Comparison of ENCODE assay signal across 15 cellular contexts in genomic region chr2:9230051-9230802, GRCh38. TPM values are rescaled to one million over a fixed set of nuclear protein-coding genes. Genes with fewer than 3 reads are reported as not detected.
DNase-seq lines count a peak whose midpoint lies in the region; ATAC-seq, FAIRE-seq and TF ChIP-seq lines count a peak whose summit lies in the region.
"Had no signal": no experiment of that assay in that cellular context is flagged by ENCODE, and none has a peak within 500 bp of the region (broad histone marks: within the 10 kb centered on the region; RNA-seq: fewer than 3 reads in every experiment).

No MANE protein-coding gene starts in this region.

- POLR2A ChIA-PET in HepG2 (lab: Yijun Ruan, JAX) (interaction anchor here (1.0 kb wide), 1 partner anchor 23 kb away, joined by 3 read pairs; no protein-coding TSS in a partner anchor), H1 (lab: Charles Lee; ENCODE audit: partially characterized antibody) (interaction anchor here (1.1 kb wide), 1 partner anchor 68 kb away, joined by 3 read pairs; no protein-coding TSS in a partner anchor)

- CTCF ChIA-PET in HepG2 (lab: Yijun Ruan, JAX; ENCODE audit: low intra/inter-chr PET ratio, low total read pairs), result no interaction called here
- CTCF ChIA-PET in H1 (lab: Charles Lee; ENCODE audit: partially characterized antibody), result interaction anchor here (1.6 kb wide), 1 partner anchor 57 kb away, joined by 5 read pairs; no protein-coding TSS in a partner anchor

- no peak for ATAC-seq in HepG2
- ATAC-seq in right lobe of liver, result no peak
- ATAC-seq in GM18517 (IDR thresholded peaks at IDR 0.05; ENCODE audit: unreplicated experiment), result no peak
- ATAC-seq: activated CD4-positive, CD25-positive, alpha-beta regulatory T cell treated with anti-CD3 and anti-CD28 coated beads, Interleukin-2, amount 50 U/mL, for 24 hours had no signal

- no peak overlapping the region for H4K91ac ChIP-seq in H1 (replicated peaks; ENCODE audit: insufficient read length, low read length)

- H2BK15ac ChIP-seq in H1 (ENCODE audit: low read length), result no peak overlapping the region

- H3K27me3 ChIP-seq in HepG2 (ENCODE audit: control insufficient read depth in 1 of 2, insufficient read depth in 2 of 2, low read length in 2 of 2) (no peaks in the 10 kb centered on the region), right lobe of liver (no peaks in the 10 kb centered on the region), H1 (replicated peaks in 1 of 4; ENCODE audit: control insufficient read depth in 3 of 4, extremely low read depth in 1 of 4, insufficient read depth in 3 of 4, low read length in 3 of 4) (no peaks in the 10 kb centered on the region), muscle layer of colon (ENCODE audit: control insufficient read depth in 1 of 2, insufficient read depth in 2 of 2, low read length in 2 of 2) (no peaks in the 10 kb centered on the region), MM.1S (replicated peaks; ENCODE audit: insufficient read depth, low read length) (no peaks in the 10 kb centered on the region)
- H3K27me3 ChIP-seq: SJSA1, upper lobe of left lung had no signal

- H3K36me3 ChIP-seq in HepG2 (replicated peaks in 1 of 2; ENCODE audit: control insufficient read depth in 1 of 2, insufficient read depth in 2 of 2, low read length in 2 of 2) (no peaks in the 10 kb centered on the region), right lobe of liver (no peaks in the 10 kb centered on the region), H1 (ENCODE audit: control insufficient read depth in 2 of 4, insufficient read depth in 4 of 4, low read length in 3 of 4) (no peaks in the 10 kb centered on the region), muscle layer of colon (ENCODE audit: insufficient read depth, low read length) (no peaks in the 10 kb centered on the region), MM.1S (replicated peaks; ENCODE audit: insufficient read depth, low read length) (no peaks in the 10 kb centered on the region)
- H3K36me3 ChIP-seq: SJSA1, upper lobe of left lung had no signal

- no peak for TF ChIP-seq RAD21 in HepG2 (CRISPR knock-in tag; IDR thresholded peaks at IDR 0.05)
- TF ChIP-seq RAD21 in H1 (IDR thresholded peaks at IDR 0.05 in 1 of 2, conservative IDR thresholded peaks at IDR 0.05 in 1 of 2; ENCODE audit: low read depth in 2 of 2, low read length in 2 of 2), result no peak

- peak overlapping the region; percentile 54 for H4K8ac ChIP-seq in H1 (ENCODE audit: extremely low read depth, insufficient read depth, low read length)

- no peak overlapping the region for H3K9ac ChIP-seq in HepG2 (ENCODE audit: insufficient read depth, low read depth, low read length)
- no peak overlapping the region for H3K9ac ChIP-seq in H1 (replicated peaks in 1 of 4; ENCODE audit: extremely low read depth in 1 of 4, low read depth in 3 of 4, low read length in 3 of 4)
- H3K9ac ChIP-seq in muscle layer of colon (ENCODE audit: low read length), result no peak overlapping the region
- no peak overlapping the region for H3K9ac ChIP-seq in MM.1S (ENCODE audit: low read length)
- H3K9ac ChIP-seq: KMS-11 had no signal

- H3K4me2 ChIP-seq in HepG2 (ENCODE audit: low read depth, low read length), result no peak overlapping the region
- no peak overlapping the region for H3K4me2 ChIP-seq in H1 (ENCODE audit: insufficient read depth in 1 of 2, low read depth in 2 of 2, low read length in 2 of 2)
- H3K4me2 ChIP-seq in MM.1S (ENCODE audit: low read depth, low read length), result no peak overlapping the region
- H3K4me2 ChIP-seq: KMS-11 had no signal

- H4K20me1 ChIP-seq in HepG2 (ENCODE audit: insufficient read depth, low read length) (no peaks in the 10 kb centered on the region), H1 (replicated peaks in 1 of 2; ENCODE audit: control insufficient read depth in 1 of 2, insufficient read depth in 2 of 2, low read length in 2 of 2) (peaks cover 15 to 23% of the 10 kb centered on the region in 2 experiments), MM.1S (ENCODE audit: insufficient read depth, low read length) (no peaks in the 10 kb centered on the region)

- H2BK120ac ChIP-seq in H1 (replicated peaks; ENCODE audit: low read depth, low read length), result no peak overlapping the region

- H3K14ac ChIP-seq in H1 (ENCODE audit: insufficient read length), result no peak overlapping the region

- no TSS peak for BruUV-seq in HepG2 (replicated peaks; lab: Mats Ljungman, UMichigan)

- H4K5ac ChIP-seq in H1 (ENCODE audit: insufficient read length, low read depth, low read length), result no peak overlapping the region

- no peak for TF ChIP-seq EP300 in HepG2 (IDR thresholded peaks at IDR 0.05; ENCODE audit: low read depth in 2 of 2, low read length in 2 of 2)
- TF ChIP-seq EP300 in HepG2 (CRISPR knock-in tag; IDR thresholded peaks at IDR 0.05; ENCODE audit: borderline replicate concordance), result no peak
- TF ChIP-seq EP300 in H1 (IDR thresholded peaks at IDR 0.05; ENCODE audit: borderline replicate concordance in 1 of 2, low read depth in 2 of 2, low read length in 2 of 2), result no peak

- H3K23ac ChIP-seq in H1 (ENCODE audit: insufficient read length), result no peak overlapping the region

- H2BK20ac ChIP-seq in H1 (ENCODE audit: low read length), result no peak overlapping the region

- in situ Hi-C loops in HepG2 (cut with HindIII; ENCODE audit: extremely low pct_ligation_motif_present, low pct_unique_long_range_greater_than_20kb), result no loop called here

- H2AFZ ChIP-seq in HepG2 (ENCODE audit: low read length), result no peak overlapping the region
- H2AFZ ChIP-seq in H1 (ENCODE audit: low read length), result no peak overlapping the region
- H2AFZ ChIP-seq in MM.1S (ENCODE audit: low read length), result no peak overlapping the region

- peaks cover 11% of the 10 kb centered on the region for H3K79me1 ChIP-seq in H1 (ENCODE audit: low read depth, low read length)

- H3K79me2 ChIP-seq in HepG2 (ENCODE audit: insufficient read depth, low read length), result peaks cover 18% of the 10 kb centered on the region
- peaks cover 0 to 53% of the 10 kb centered on the region in 2 experiments; a peak in 2 of 4 replicates for H3K79me2 ChIP-seq in H1 (ENCODE audit: control insufficient read depth in 1 of 2, insufficient read depth in 2 of 2, low read length in 2 of 2)
- H3K79me2 ChIP-seq in MM.1S (ENCODE audit: low read length), result peaks cover 7% of the 10 kb centered on the region; the same call in 1 of the 2 replicates

- no peaks in the 10 kb centered on the region for H3F3A ChIP-seq in MM.1S (ENCODE audit: insufficient read depth, low read length)

- H3K9me3 ChIP-seq in HepG2 (ENCODE audit: low read length) (no peaks in the 10 kb centered on the region), right lobe of liver (no peaks in the 10 kb centered on the region), H1 (ENCODE audit: insufficient read depth in 2 of 2, low read depth in 1 of 2, low read length in 1 of 2) (no peaks in the 10 kb centered on the region), muscle layer of colon (ENCODE audit: low read length) (no peaks in the 10 kb centered on the region), MM.1S (replicated peaks; ENCODE audit: insufficient read depth, low read length) (no peaks in the 10 kb centered on the region)
- H3K9me3 ChIP-seq: SJSA1, upper lobe of left lung had no signal

- no peaks in the 10 kb centered on the region for H3K9me2 ChIP-seq in MM.1S (replicated peaks; ENCODE audit: insufficient read depth, low read length)

- FAIRE-seq in HepG2 (lab: Jason Lieb, UNC) (no peak), H1 (lab: Jason Lieb, UNC) (no peak)
- FAIRE-seq: G401.6, H54 had no signal

- H3K4me1 ChIP-seq in HepG2 (ENCODE audit: insufficient read depth, low read length), result peaks cover 74% of the 10 kb centered on the region
- peaks cover 0 to 7% (median 0%) of the 10 kb centered on the region in 4 donors for H3K4me1 ChIP-seq in right lobe of liver
- H3K4me1 ChIP-seq in H1 (replicated peaks in 1 of 4; ENCODE audit: control insufficient read depth in 3 of 4, insufficient read depth in 4 of 4, low read length in 3 of 4), result peaks cover 0 to 13% (median 7%) of the 10 kb centered on the region in 4 experiments; a peak in 5 of 7 replicates
- H3K4me1 ChIP-seq in muscle layer of colon (ENCODE audit: insufficient read depth, low read length), result peaks cover 72% of the 10 kb centered on the region
- no peaks in the 10 kb centered on the region for H3K4me1 ChIP-seq in MM.1S (ENCODE audit: low read length)

- WGBS in HepG2 (ENCODE audit: low lambda C conversion rate), result 80% methylated on average over 7 of the region's 9 CpGs
- 61% methylated on average over 4 of the region's 9 CpGs for WGBS in right lobe of liver (ENCODE audit: insufficient coverage, low coverage, low lambda C conversion rate, missing lambda C conversion rate)
- 83% methylated on average over 9 of the region's 9 CpGs; no CpG with 5 or more reads in 1 of the 2 experiments for WGBS in H1 (ENCODE audit: extremely low coverage in 1 of 2, insufficient coverage in 1 of 2, insufficient read length in 1 of 2, insufficient replicate concordance in 2 of 2, low coverage in 1 of 2, low lambda C conversion rate in 2 of 2, missing lambda C conversion rate in 1 of 2), 2 experiments

- TF ChIP-seq POLR2A in HepG2 (IDR thresholded peaks at IDR 0.05; ENCODE audit: insufficient read depth in 1 of 2, low read depth in 2 of 2, low read length in 2 of 2) (no peak), right lobe of liver (IDR thresholded peaks at IDR 0.05) (no peak), H1 (IDR thresholded peaks at IDR 0.05; ENCODE audit: control extremely low read depth in 1 of 2, low read depth in 2 of 2, low read length in 2 of 2) (no peak)

- TF ChIP-seq CTCF in HepG2 (CRISPR knock-in tag; IDR thresholded peaks at IDR 0.05), result no peak
- TF ChIP-seq CTCF in right lobe of liver (IDR thresholded peaks at IDR 0.05), result no peak
- no peak for TF ChIP-seq CTCF in H1 (IDR thresholded peaks at IDR 0.05; ENCODE audit: control extremely low read depth in 1 of 3, insufficient read depth in 1 of 3, low read depth in 1 of 3, low read length in 3 of 3)
- no peak for TF ChIP-seq CTCF in MM.1S (IDR thresholded peaks at IDR 0.05; ENCODE audit: low read length)

- H3K18ac ChIP-seq in H1 (ENCODE audit: extremely low read depth, low read length), result no peak overlapping the region

- H2BK5ac ChIP-seq in H1 (ENCODE audit: low read depth, low read length), result no peak overlapping the region

- no peaks in the 10 kb centered on the region for H3K23me2 ChIP-seq in H1 (ENCODE audit: low read depth, low read length)

- no peak overlapping the region for H3K56ac ChIP-seq in H1 (replicated peaks; ENCODE audit: insufficient read length, low read depth, low read length)

- no peak overlapping the region for H2AK5ac ChIP-seq in H1 (ENCODE audit: low read depth, low read length)

- intact Hi-C loops in HepG2 (cut with micrococcal nuclease; ENCODE audit: unreplicated experiment), result no loop called here
- intact Hi-C loops in right lobe of liver (cut with DNase I), result no loop called here

- H3K4me3 ChIP-seq in HepG2 (replicated peaks in 1 of 3; ENCODE audit: insufficient read depth in 1 of 3, low read depth in 2 of 3, low read length in 3 of 3) (no peak overlapping the region), right lobe of liver (no peak overlapping the region), H1 (ENCODE audit: extremely low read depth in 1 of 4, insufficient read depth in 2 of 4, low read depth in 3 of 4, low read length in 4 of 4) (no peak overlapping the region), muscle layer of colon (ENCODE audit: low read depth in 1 of 2, low read length in 2 of 2) (no peak overlapping the region), MM.1S (ENCODE audit: low read length) (no peak overlapping the region)
- H3K4me3 ChIP-seq: SJSA1, upper lobe of left lung had no signal

- H3K27ac ChIP-seq in HepG2 (ENCODE audit: extremely low read length, insufficient read depth, low read length) (no peak overlapping the region), right lobe of liver (no peak overlapping the region), H1 (ENCODE audit: low read depth, low read length) (no peak overlapping the region), muscle layer of colon (ENCODE audit: low read depth, low read length) (peak overlapping the region; percentile 53), MM.1S (ENCODE audit: low read length) (no peak overlapping the region)
- H3K27ac ChIP-seq: KMS-11, SJSA1 had no signal

- DNase-seq in HepG2 (ENCODE audit: low spot score) (no peak), right lobe of liver (no peak), H1 (ENCODE audit: low read depth in 1 of 2, low spot score in 2 of 2) (no peak), UCSD-AML1 (lab: John Stamatoyannopoulos, UW; ENCODE audit: unreplicated experiment) (no peak), MM.1S (no peak), HT-29 (ENCODE audit: low spot score) (no peak)
- DNase-seq: activated gamma-delta T cell treated with Interleukin-2 at 50 U/mL for 16 hours had no signal

- no peak overlapping the region for H3K4ac ChIP-seq in H1 (replicated peaks; ENCODE audit: insufficient read length, low read depth, low read length)

- no peak overlapping the region for H2BK12ac ChIP-seq in H1 (ENCODE audit: low read depth, low read length)

RNA-seq across cellular contexts. Expression of gene ASAP2, which starts 23.6 kb away (rescaled TPM):
- total RNA-seq in HepG2 (2016; rRNA removed; fragmentation: Illumina TruSeq; extraction: Trizol) (7.3 and 7.5 TPM in 2 replicates), right lobe of liver (1 to 10 TPM; 2.4 to 5.2 (median 3.9) TPM)
- total RNA-seq in HepG2 (2016; cell fraction: cytosol; rRNA removed; fragmentation: Illumina TruSeq; extraction: Trizol; ENCODE audit: low read depth), result 2.7 and 4.4 TPM in 2 replicates
- 5.8 and 6.1 TPM in 2 replicates for total RNA-seq in HepG2 (2016; cell fraction: insoluble cytoplasmic fraction; rRNA removed; fragmentation: Illumina TruSeq; extraction: Trizol)
- 5.3 and 5.4 TPM in 2 replicates for total RNA-seq in HepG2 (2016; cell fraction: membrane; rRNA removed; fragmentation: Illumina TruSeq; extraction: Trizol)
- 9.2 and 12.1 TPM in 2 replicates for total RNA-seq in HepG2 (2016; cell fraction: nucleus; rRNA removed; fragmentation: Illumina TruSeq; extraction: Trizol)
- polyA plus RNA-seq in HepG2 (2011; rRNA removed) (15.5 and 22.3 TPM in 2 replicates), H1 (2011; rRNA removed) (8.6 and 10.2 TPM in 2 replicates)
- 10.3 and 11.1 TPM in 2 replicates for polyA plus RNA-seq in HepG2 (2011; cell fraction: cytosol; rRNA removed)
- 23.5 and 27.0 TPM in 2 replicates for polyA plus RNA-seq in HepG2 (2011; cell fraction: nucleus; rRNA removed)
- polyA plus RNA-seq in HepG2 (2012), result 8.6 and 9.2 TPM in 2 replicates
- 0.52 and 0.53 TPM in 2 replicates for polyA plus RNA-seq in HepG2 (2016; cell fraction: cytosol; fragmentation: Illumina TruSeq; extraction: Trizol; ENCODE audit: low read depth)
- polyA plus RNA-seq in HepG2 (2016; cell fraction: insoluble cytoplasmic fraction; fragmentation: Illumina TruSeq; extraction: Trizol; ENCODE audit: low read depth), result 6.8 and 8.0 TPM in 2 replicates
- polyA plus RNA-seq in HepG2 (2016; cell fraction: membrane; fragmentation: Illumina TruSeq; extraction: Trizol; ENCODE audit: low read depth), result 2.2 and 2.8 TPM in 2 replicates
- polyA plus RNA-seq in HepG2 (2016; cell fraction: nucleus; fragmentation: Illumina TruSeq; extraction: Trizol; ENCODE audit: insufficient read depth, low read depth), result 12.8 and 15.6 TPM in 2 replicates
- 13.6 and 22.4 TPM in 2 replicates for polyA minus RNA-seq in HepG2 (2011; rRNA and poly(A)+ RNA removed; ENCODE audit: low replicate concordance)
- 14.0 and 17.7 TPM in 2 replicates for polyA minus RNA-seq in HepG2 (2011; cell fraction: cytosol; rRNA and poly(A)+ RNA removed)
- polyA minus RNA-seq in HepG2 (2011; cell fraction: nucleus; rRNA and poly(A)+ RNA removed), result 49.2 and 56.1 TPM in 2 replicates
- 16.6 and 18.7 TPM in 2 replicates for total RNA-seq in H1 (2021; fragmentation: NEBNext Ultra II Directional; extraction: Animal tissue kit (Norgen Biotek cat#: 25700))
- polyA plus RNA-seq in H1 (2011; cell fraction: cytosol; rRNA removed), result 9.5 TPM
- polyA plus RNA-seq in H1 (2011; cell fraction: nucleus; rRNA removed), result 10.5 TPM
- polyA plus RNA-seq in H1 (2012, experiment 1 of 2), result 9.0 to 13.2 TPM (median 10.2 TPM) in 4 replicates
- 0.70 TPM for polyA plus RNA-seq in H1 (2012, experiment 2 of 2)
- 10.7 TPM for polyA plus RNA-seq in H1 (2013, experiment 1 of 2)
- 11.2 TPM for polyA plus RNA-seq in H1 (2013, experiment 2 of 2)
- 15.3 and 16.8 TPM in 2 replicates for polyA minus RNA-seq in H1 (2011; rRNA and poly(A)+ RNA removed)
- polyA minus RNA-seq in H1 (2011; cell fraction: cytosol; rRNA and poly(A)+ RNA removed), result 8.6 TPM
- polyA minus RNA-seq in H1 (2011; cell fraction: nucleus; rRNA and poly(A)+ RNA removed), result 19.0 TPM
- 27.0 and 34.8 TPM in 2 replicates for total RNA-seq in HT-29 (2014; rRNA removed; shearing (Covaris generic))
